Comparison of ENCODE assay signal across 40 cellular contexts in genomic region chr7:100736671-100737070, GRCh38. TPM values are rescaled to one million over a fixed set of nuclear protein-coding genes. Genes with fewer than 3 reads are reported as not detected.
"Had no signal": no experiment of that assay in that cellular context is flagged by ENCODE, and none has a peak within 500 bp of the region (broad histone marks: within the 10 kb centered on the region; RNA-seq: fewer than 3 reads in every experiment).

No MANE protein-coding gene starts in this region.

- H3K4me1 ChIP-seq: adrenal gland, body of pancreas, breast epithelium had no signal

- H3K27me3 Mint-ChIP-seq: activated CD4-positive, alpha-beta memory T cell treated with anti-CD3 and anti-CD28 coated beads, Interleukin-2, amount 10 ng/mL, durations not matched to agents 7 days and 5 days had no signal

- H3K4me3 ChIP-seq: adrenal gland, body of pancreas, breast epithelium had no signal

- H3K27me3 ChIP-seq: adrenal gland, body of pancreas, brain microvascular endothelial cell, breast epithelium had no signal

- H3K4me1 Mint-ChIP-seq: activated CD4-positive, alpha-beta memory T cell treated with anti-CD3 and anti-CD28 coated beads, Interleukin-2, amount 10 ng/mL, durations not matched to agents 7 days and 5 days; activated CD4-positive, alpha-beta T cell treated with anti-CD3 and anti-CD28 coated beads for 36 hours; activated naive CD8-positive, alpha-beta T cell treated with anti-CD3 and anti-CD28 coated beads for 36 hours; activated T-helper 17 cell treated with anti-CD3 and anti-CD28 coated beads, Interleukin-2, amount 50 U/mL, for 72 hours had no signal

- H3K36me3 ChIP-seq: adrenal gland, brain microvascular endothelial cell, breast epithelium, WERI-Rb-1 had no signal

- H3K36me3 Mint-ChIP-seq: activated naive CD4-positive, alpha-beta T cell treated with anti-CD3 and anti-CD28 coated beads, Interleukin-2, amount 50 U/mL, for 72 hours; activated naive CD8-positive, alpha-beta T cell treated with anti-CD3 and anti-CD28 coated beads for 36 hours; T-cell had no signal

- ATAC-seq: activated CD4-positive, alpha-beta T cell treated with anti-CD3 and anti-CD28 coated beads for 36 hours; activated CD4-positive, CD25-positive, alpha-beta regulatory T cell treated with anti-CD3 and anti-CD28 coated beads, Interleukin-2, amount 50 U/mL, for 24 hours; activated CD8-positive, alpha-beta T cell treated with anti-CD3 and anti-CD28 coated beads, Interleukin-2, amount 10 ng/mL, durations not matched to agents 7 days and 5 days; activated naive CD4-positive, alpha-beta T cell treated with anti-CD3 and anti-CD28 coated beads, Interleukin-2, amount 50 U/mL, for 72 hours; activated T-cell treated with anti-CD3 and anti-CD28 coated beads, Interleukin-2, amount 50 U/mL, for 4 hours; activated T-cell treated with anti-CD3 and anti-CD28 coated beads, Interleukin-2, amount 50 U/mL, for 72 hours; activated T-helper 17 cell treated with anti-CD3 and anti-CD28 coated beads, Interleukin-2, amount 50 U/mL, for 72 hours; body of pancreas; T-cell had no signal

- DNase-seq: activated B cell treated with CpG ODN at 0.5 μM for 24 hours; activated CD4-positive, alpha-beta memory T cell treated with anti-CD3 and anti-CD28 coated beads, Interleukin-2, amount 10 ng/mL, durations not matched to agents 7 days and 5 days; activated CD4-positive, alpha-beta T cell treated with anti-CD3 and anti-CD28 coated beads for 1 hour; activated CD4-positive, alpha-beta T cell treated with anti-CD3 and anti-CD28 coated beads for 36 hours; activated CD4-positive, alpha-beta T cell treated with anti-CD3 and anti-CD28 coated beads for 48 hours; activated CD4-positive, alpha-beta T cell treated with anti-CD3 and anti-CD28 coated beads, Interleukin-2, amount 10 ng/mL, durations not matched to agents 7 days and 5 days; activated CD4-positive, alpha-beta T cell treated with anti-CD3 and anti-CD28 coated beads, Interleukin-2, amount 50 U/mL, for 48 hours; activated CD8-positive, alpha-beta memory T cell treated with anti-CD3 and anti-CD28 coated beads for 24 hours; activated CD8-positive, alpha-beta memory T cell treated with anti-CD3 and anti-CD28 coated beads, Interleukin-2, amount 50 U/mL, for 4 hours; activated CD8-positive, alpha-beta T cell treated with anti-CD3 and anti-CD28 coated beads, Interleukin-2, amount 10 ng/mL, durations not matched to agents 7 days and 5 days; activated effector memory CD4-positive, alpha-beta T cell treated with anti-CD3 and anti-CD28 coated beads, Interleukin-2, amount 50 U/mL, for 16 hours; activated gamma-delta T cell treated with Interleukin-2 at 50 U/mL for 16 hours; activated naive CD4-positive, alpha-beta T cell; activated naive CD4-positive, alpha-beta T cell treated with anti-CD3 and anti-CD28 coated beads for 36 hours; activated naive CD4-positive, alpha-beta T cell treated with anti-CD3 and anti-CD28 coated beads, Interleukin-2, amount 50 U/mL, for 16 hours; activated naive CD8-positive, alpha-beta T cell treated with anti-CD3 and anti-CD28 coated beads for 36 hours; activated T-cell treated with anti-CD3 and anti-CD28 coated beads for 4 hours; activated T-cell treated with anti-CD3 and anti-CD28 coated beads, Interleukin-2, amount 50 U/mL, for 1 hour; activated T-cell treated with anti-CD3 and anti-CD28 coated beads, Interleukin-2, amount 50 U/mL, for 4 hours; activated T-cell treated with anti-CD3 and anti-CD28 coated beads, Interleukin-2, amount 50 U/mL, for 72 hours; adrenal gland; amniotic stem cell; aorta; body of pancreas; brain microvascular endothelial cell; central memory CD4-positive, alpha-beta T cell; T-cell; T-helper 2 cell; T-helper 9 cell; WERI-Rb-1 had no signal

- H3K9me3 ChIP-seq: adrenal gland, body of pancreas, breast epithelium had no signal

- H3K27ac ChIP-seq: adrenal gland, body of pancreas, brain microvascular endothelial cell, breast epithelium, WERI-Rb-1 had no signal

- H3K27ac Mint-ChIP-seq: activated B cell treated with CpG ODN at 0.5 μM for 24 hours; activated CD4-positive, alpha-beta memory T cell treated with anti-CD3 and anti-CD28 coated beads, Interleukin-2, amount 10 ng/mL, durations not matched to agents 7 days and 5 days; activated CD4-positive, alpha-beta T cell treated with anti-CD3 and anti-CD28 coated beads for 36 hours; activated CD4-positive, alpha-beta T cell treated with anti-CD3 and anti-CD28 coated beads, Interleukin-2, amount 10 ng/mL, durations not matched to agents 7 days and 5 days; activated CD8-positive, alpha-beta T cell treated with anti-CD3 and anti-CD28 coated beads, Interleukin-2, amount 10 ng/mL, durations not matched to agents 7 days and 5 days; activated naive CD4-positive, alpha-beta T cell treated with anti-CD3 and anti-CD28 coated beads for 36 hours; activated naive CD4-positive, alpha-beta T cell treated with anti-CD3 and anti-CD28 coated beads, Interleukin-2, amount 50 U/mL, for 72 hours; activated naive CD8-positive, alpha-beta T cell treated with anti-CD3 and anti-CD28 coated beads for 36 hours; activated T-cell treated with anti-CD3 and anti-CD28 coated beads, Interleukin-2, amount 50 U/mL, for 72 hours; activated T-helper 1 cell treated with anti-CD3 and anti-CD28 coated beads, Interleukin-12 subunit alpha, Interleukin-12 subunit beta, Interleukin-2, Interleukin-4 antibody, amounts not matched to agents 30 ng/mL and 10 ng/mL and 1 ng/mL, durations not matched to agents 14 hours and 24 hours and 36 hours; activated T-helper 17 cell treated with anti-CD3 and anti-CD28 coated beads, Interleukin-2, amount 50 U/mL, for 72 hours; T-cell; T-helper 2 cell treated with Interferon-gamma antibody and Interleukin-4, amounts not matched to agents 5 μg/mL and 100 μg/mL, for 36 hours had no signal

- H3K9me3 Mint-ChIP-seq: activated B cell treated with CpG ODN at 0.5 μM for 24 hours; activated CD4-positive, alpha-beta memory T cell treated with anti-CD3 and anti-CD28 coated beads, Interleukin-2, amount 10 ng/mL, durations not matched to agents 7 days and 5 days; activated CD4-positive, alpha-beta T cell treated with anti-CD3 and anti-CD28 coated beads, Interleukin-2, amount 10 ng/mL, durations not matched to agents 7 days and 5 days; activated naive CD4-positive, alpha-beta T cell treated with anti-CD3 and anti-CD28 coated beads for 36 hours; activated naive CD4-positive, alpha-beta T cell treated with anti-CD3 and anti-CD28 coated beads, Interleukin-2, amount 50 U/mL, for 72 hours; activated naive CD8-positive, alpha-beta T cell treated with anti-CD3 and anti-CD28 coated beads for 36 hours; activated T-cell treated with anti-CD3 and anti-CD28 coated beads, Interleukin-2, amount 50 U/mL, for 4 hours; activated T-cell treated with anti-CD3 and anti-CD28 coated beads, Interleukin-2, amount 50 U/mL, for 72 hours; activated T-helper 1 cell treated with anti-CD3 and anti-CD28 coated beads, Interleukin-12 subunit alpha, Interleukin-12 subunit beta, Interleukin-2, Interleukin-4 antibody, amounts not matched to agents 30 ng/mL and 10 ng/mL and 1 ng/mL, durations not matched to agents 14 hours and 24 hours and 36 hours; activated T-helper 17 cell treated with anti-CD3 and anti-CD28 coated beads, Interleukin-2, amount 50 U/mL, for 72 hours; T-cell; T-helper 2 cell treated with Interferon-gamma antibody and Interleukin-4, amounts not matched to agents 5 μg/mL and 100 μg/mL, for 36 hours had no signal

- H3K4me3 Mint-ChIP-seq: activated B cell treated with CpG ODN at 0.5 μM for 24 hours; activated CD4-positive, alpha-beta memory T cell treated with anti-CD3 and anti-CD28 coated beads, Interleukin-2, amount 10 ng/mL, durations not matched to agents 7 days and 5 days; activated CD4-positive, alpha-beta T cell treated with anti-CD3 and anti-CD28 coated beads for 36 hours; activated CD4-positive, alpha-beta T cell treated with anti-CD3 and anti-CD28 coated beads, Interleukin-2, amount 10 ng/mL, durations not matched to agents 7 days and 5 days; activated CD8-positive, alpha-beta T cell treated with anti-CD3 and anti-CD28 coated beads, Interleukin-2, amount 10 ng/mL, durations not matched to agents 7 days and 5 days; activated naive CD4-positive, alpha-beta T cell treated with anti-CD3 and anti-CD28 coated beads for 36 hours; activated naive CD8-positive, alpha-beta T cell treated with anti-CD3 and anti-CD28 coated beads for 36 hours; activated T-cell treated with anti-CD3 and anti-CD28 coated beads, Interleukin-2, amount 50 U/mL, for 4 hours; activated T-cell treated with anti-CD3 and anti-CD28 coated beads, Interleukin-2, amount 50 U/mL, for 72 hours; activated T-helper 1 cell treated with anti-CD3 and anti-CD28 coated beads, Interleukin-12 subunit alpha, Interleukin-12 subunit beta, Interleukin-2, Interleukin-4 antibody, amounts not matched to agents 30 ng/mL and 10 ng/mL and 1 ng/mL, durations not matched to agents 14 hours and 24 hours and 36 hours; activated T-helper 17 cell treated with anti-CD3 and anti-CD28 coated beads, Interleukin-2, amount 50 U/mL, for 72 hours; T-cell; T-helper 2 cell treated with Interferon-gamma antibody and Interleukin-4, amounts not matched to agents 5 μg/mL and 100 μg/mL, for 36 hours had no signal

RNA-seq across cellular contexts. Expression of gene ZAN, which starts 3.3 kb away (rescaled TPM):
- total RNA-seq: activated B cell treated with CpG ODN at 0.5 μM for 24 hours; activated CD4-positive, alpha-beta memory T cell treated with anti-CD3 and anti-CD28 coated beads, Interleukin-2, amount 10 ng/mL, durations not matched to agents 7 days and 5 days; activated CD4-positive, alpha-beta T cell treated with anti-CD3 and anti-CD28 coated beads for 36 hours; activated CD4-positive, alpha-beta T cell treated with anti-CD3 and anti-CD28 coated beads, Interleukin-2, amount 10 ng/mL, durations not matched to agents 7 days and 5 days; activated CD8-positive, alpha-beta T cell treated with anti-CD3 and anti-CD28 coated beads, Interleukin-2, amount 10 ng/mL, durations not matched to agents 7 days and 5 days; activated naive CD4-positive, alpha-beta T cell treated with anti-CD3 and anti-CD28 coated beads for 36 hours; activated naive CD4-positive, alpha-beta T cell treated with anti-CD3 and anti-CD28 coated beads, Interleukin-2, amount 50 U/mL, for 72 hours; activated naive CD8-positive, alpha-beta T cell treated with anti-CD3 and anti-CD28 coated beads for 36 hours; activated T-cell treated with anti-CD3 and anti-CD28 coated beads, Interleukin-2, amount 50 U/mL, for 4 hours; activated T-cell treated with anti-CD3 and anti-CD28 coated beads, Interleukin-2, amount 50 U/mL, for 72 hours; activated T-helper 1 cell treated with anti-CD3 and anti-CD28 coated beads, Interleukin-12 subunit alpha, Interleukin-12 subunit beta, Interleukin-2, Interleukin-4 antibody, amounts not matched to agents 30 ng/mL and 10 ng/mL and 1 ng/mL, durations not matched to agents 14 hours and 24 hours and 36 hours; activated T-helper 17 cell treated with anti-CD3 and anti-CD28 coated beads, Interleukin-2, amount 50 U/mL, for 72 hours; adrenal gland; aorta; astrocyte; body of pancreas; breast epithelium; cardiac septum; cerebellum; T-cell; T-helper 1 cell treated with Interleukin-12 subunit alpha and Interleukin-12 subunit beta and Interleukin-4 antibody, amounts not matched to agents 30 ng/mL and 1 ng/mL, for 36 hours had no signal

RNA-seq across cellular contexts. Expression of gene EPO, which starts 16.4 kb away (rescaled TPM):
- total RNA-seq: activated B cell treated with CpG ODN at 0.5 μM for 24 hours; activated CD4-positive, alpha-beta memory T cell treated with anti-CD3 and anti-CD28 coated beads, Interleukin-2, amount 10 ng/mL, durations not matched to agents 7 days and 5 days; activated CD4-positive, alpha-beta T cell treated with anti-CD3 and anti-CD28 coated beads for 36 hours; activated CD4-positive, alpha-beta T cell treated with anti-CD3 and anti-CD28 coated beads, Interleukin-2, amount 10 ng/mL, durations not matched to agents 7 days and 5 days; activated CD8-positive, alpha-beta T cell treated with anti-CD3 and anti-CD28 coated beads, Interleukin-2, amount 10 ng/mL, durations not matched to agents 7 days and 5 days; activated naive CD4-positive, alpha-beta T cell treated with anti-CD3 and anti-CD28 coated beads for 36 hours; activated naive CD4-positive, alpha-beta T cell treated with anti-CD3 and anti-CD28 coated beads, Interleukin-2, amount 50 U/mL, for 72 hours; activated naive CD8-positive, alpha-beta T cell treated with anti-CD3 and anti-CD28 coated beads for 36 hours; activated T-cell treated with anti-CD3 and anti-CD28 coated beads, Interleukin-2, amount 50 U/mL, for 4 hours; activated T-helper 1 cell treated with anti-CD3 and anti-CD28 coated beads, Interleukin-12 subunit alpha, Interleukin-12 subunit beta, Interleukin-2, Interleukin-4 antibody, amounts not matched to agents 30 ng/mL and 10 ng/mL and 1 ng/mL, durations not matched to agents 14 hours and 24 hours and 36 hours; activated T-helper 17 cell treated with anti-CD3 and anti-CD28 coated beads, Interleukin-2, amount 50 U/mL, for 72 hours; adrenal gland; aorta; astrocyte; breast epithelium; cardiac septum; cerebellum; T-cell; T-helper 1 cell treated with Interleukin-12 subunit alpha and Interleukin-12 subunit beta and Interleukin-4 antibody, amounts not matched to agents 30 ng/mL and 1 ng/mL, for 36 hours had no signal
